In the genomic region with DNA sequence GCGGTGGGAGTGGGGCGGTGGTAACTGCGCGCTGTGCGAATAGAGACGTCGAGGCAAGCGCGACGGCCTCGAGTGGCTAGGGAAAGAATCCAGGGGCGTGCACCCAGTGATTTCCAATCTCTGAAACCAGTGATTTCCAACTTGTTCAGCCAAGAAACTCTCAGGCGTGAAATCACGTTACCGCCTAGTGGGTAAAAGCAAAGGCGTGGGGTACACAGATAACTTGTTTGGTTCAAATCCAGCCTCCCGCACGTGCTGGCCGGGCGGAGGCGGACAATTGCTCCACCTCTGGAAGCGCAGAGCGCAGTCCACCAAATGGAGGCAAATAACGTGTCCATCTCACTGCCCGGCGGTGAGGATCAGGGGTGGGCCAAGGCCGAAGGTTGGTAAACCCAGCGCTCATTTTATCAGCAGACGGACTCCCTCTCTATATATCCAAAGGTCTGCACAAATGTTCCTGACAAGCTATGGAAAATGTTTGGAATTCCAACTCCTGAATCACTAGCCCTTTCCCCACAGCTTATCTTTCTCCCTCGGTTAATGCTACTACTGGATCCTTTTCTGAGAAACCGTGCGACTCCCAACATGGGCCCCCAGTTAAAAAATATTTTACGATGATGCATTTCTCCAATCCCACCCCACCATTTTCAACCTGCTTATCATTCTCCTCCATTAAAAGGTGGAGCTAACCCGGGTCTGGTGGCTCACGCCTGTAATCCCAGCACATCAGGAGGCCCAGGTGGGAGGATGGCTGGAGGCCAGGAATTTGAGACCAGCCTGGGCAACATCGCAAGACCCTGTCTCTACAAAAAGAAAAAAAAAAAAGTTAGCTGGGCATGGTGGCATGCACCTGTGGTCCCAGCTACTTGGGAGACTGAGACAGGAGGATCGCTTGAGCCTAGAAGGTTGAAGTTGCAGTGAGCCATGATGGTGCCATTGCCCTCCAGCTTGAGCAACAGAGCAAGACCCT, we compare ENCODE assay signal across 8 cellular contexts. TPM values are rescaled to one million over a fixed set of nuclear protein-coding genes. Genes with fewer than 3 reads are reported as not detected.
DNase-seq lines count a peak whose midpoint lies in the region; ATAC-seq and TF ChIP-seq lines count a peak whose summit lies in the region.

No MANE protein-coding gene starts in this region.

- no peak for ATAC-seq in activated CD4-positive, alpha-beta T cell treated with anti-CD3 and anti-CD28 coated beads for 36 hours
- ATAC-seq in left cardiac atrium = peak; percentile 32 to 65

- no peaks in the 10 kb centered on the region for H3K9me3 Mint-ChIP-seq in activated CD4-positive, alpha-beta T cell treated with anti-CD3 and anti-CD28 coated beads for 36 hours (ENCODE audit: low read depth)
- no peaks in the 10 kb centered on the region for H3K9me3 Mint-ChIP-seq in activated T-helper 2 cell treated with anti-CD3 and anti-CD28 coated beads, Interferon-gamma antibody, Interleukin-2, Interleukin-4, amounts not matched to agents 10 μg/mL and 5 μg/mL and 100 μg/mL, durations not matched to agents 14 hours and 24 hours and 36 hours

- peak overlapping the region; percentile 100 for H3K4me3 Mint-ChIP-seq in activated CD4-positive, alpha-beta T cell treated with anti-CD3 and anti-CD28 coated beads for 36 hours
- H3K4me3 Mint-ChIP-seq in activated T-helper 2 cell treated with anti-CD3 and anti-CD28 coated beads, Interferon-gamma antibody, Interleukin-2, Interleukin-4, amounts not matched to agents 10 μg/mL and 5 μg/mL and 100 μg/mL, durations not matched to agents 14 hours and 24 hours and 36 hours (ENCODE audit: low read depth) = peak overlapping the region; percentile 95

- POLR2A ChIA-PET in activated CD4-positive, alpha-beta T cell treated with anti-CD3 and anti-CD28 coated beads for 36 hours (lab: Charles Lee) = interaction anchor here (0.6 kb wide), 1 partner anchor 52 kb away, joined by 3 read pairs; no protein-coding TSS in a partner anchor

- TF ChIP-seq CTCF in retinal pigment epithelial cell (conservative IDR thresholded peaks at IDR 0.05; ENCODE audit: low read depth, low read length) = no peak

- H3K27ac Mint-ChIP-seq in activated CD4-positive, alpha-beta T cell treated with anti-CD3 and anti-CD28 coated beads for 36 hours = peak overlapping the region; percentile 90
- peak overlapping the region; percentile 95 for H3K27ac Mint-ChIP-seq in activated T-helper 2 cell treated with anti-CD3 and anti-CD28 coated beads, Interferon-gamma antibody, Interleukin-2, Interleukin-4, amounts not matched to agents 10 μg/mL and 5 μg/mL and 100 μg/mL, durations not matched to agents 14 hours and 24 hours and 36 hours

- CTCF ChIA-PET in activated CD4-positive, alpha-beta T cell treated with anti-CD3 and anti-CD28 coated beads for 36 hours (lab: Charles Lee) = interaction anchor here (0.8 to 1.4 kb wide), 5 partner anchors 15 to 175 kb away, joined by 3 to 6 read pairs (median 4); no protein-coding TSS in a partner anchor

- intact Hi-C loops in activated CD4-positive, alpha-beta T cell treated with anti-CD3 and anti-CD28 coated beads for 36 hours (cut with DNase I, micrococcal nuclease) = loop anchor here in 1 of 2 experiments (1.0 to 5.0 kb wide), 3 partner anchors 9 to 207 kb away; partner anchors contain the start of genes C9orf78, GPR107 and USP20
- intact Hi-C loops in activated T-helper 2 cell treated with anti-CD3 and anti-CD28 coated beads, Interferon-gamma antibody, Interleukin-2, Interleukin-4, amounts not matched to agents 10 μg/mL and 5 μg/mL and 100 μg/mL, durations not matched to agents 14 hours and 24 hours and 36 hours (cut with micrococcal nuclease) = loop anchor here (1.0 to 5.0 kb wide), 4 partner anchors 9 to 207 kb away; partner anchors contain the start of genes C9orf78, GPR107 and USP20
- intact Hi-C loops in left cardiac atrium (cut with DNase I) = loop anchor here in 1 of 2 donors (5.0 kb wide), 1 partner anchor 157 kb away; no protein-coding TSS in a partner anchor

- H3K36me3 Mint-ChIP-seq in activated CD4-positive, alpha-beta T cell treated with anti-CD3 and anti-CD28 coated beads for 36 hours (ENCODE audit: low read depth) = peaks cover 31% of the 10 kb centered on the region
- peaks cover 33% of the 10 kb centered on the region for H3K36me3 Mint-ChIP-seq in activated T-helper 2 cell treated with anti-CD3 and anti-CD28 coated beads, Interferon-gamma antibody, Interleukin-2, Interleukin-4, amounts not matched to agents 10 μg/mL and 5 μg/mL and 100 μg/mL, durations not matched to agents 14 hours and 24 hours and 36 hours (ENCODE audit: low read depth)

- DNase-seq in activated CD4-positive, alpha-beta T cell treated with anti-CD3 and anti-CD28 coated beads for 36 hours = no peak
- no peak for DNase-seq in activated CD4-positive, alpha-beta T cell treated with anti-CD3 and anti-CD28 coated beads, Interleukin-2, amount 50 U/mL, for 4 hours
- DNase-seq in activated T-helper 2 cell treated with anti-CD3 and anti-CD28 coated beads, Interferon-gamma antibody, Interleukin-2, Interleukin-4, amounts not matched to agents 10 μg/mL and 5 μg/mL and 100 μg/mL, durations not matched to agents 14 hours and 24 hours and 36 hours (ENCODE audit: low spot score) = no peak
- DNase-seq in left cardiac atrium = peak; percentile 72
- DNase-seq in retinal pigment epithelial cell (ENCODE audit: low read depth) = no peak
- DNase-seq in iPS-NIHi11 (ENCODE audit: low spot score) = no peak
- no peak for DNase-seq in kidney glomerular epithelial cell (lab: John Stamatoyannopoulos, UW)
- DNase-seq in NCI-H2029 (lab: John Stamatoyannopoulos, UW) = no peak

- peaks cover 29% of the 10 kb centered on the region for H3K4me1 Mint-ChIP-seq in activated CD4-positive, alpha-beta T cell treated with anti-CD3 and anti-CD28 coated beads for 36 hours
- peaks cover 35% of the 10 kb centered on the region for H3K4me1 Mint-ChIP-seq in activated T-helper 2 cell treated with anti-CD3 and anti-CD28 coated beads, Interferon-gamma antibody, Interleukin-2, Interleukin-4, amounts not matched to agents 10 μg/mL and 5 μg/mL and 100 μg/mL, durations not matched to agents 14 hours and 24 hours and 36 hours (ENCODE audit: low read depth)

- H3K4me3 ChIP-seq in retinal pigment epithelial cell (ENCODE audit: low read length) = peak overlapping the region; percentile 57

- no peaks in the 10 kb centered on the region for H3K27me3 Mint-ChIP-seq in activated CD4-positive, alpha-beta T cell treated with anti-CD3 and anti-CD28 coated beads for 36 hours
- no peaks in the 10 kb centered on the region for H3K27me3 Mint-ChIP-seq in activated T-helper 2 cell treated with anti-CD3 and anti-CD28 coated beads, Interferon-gamma antibody, Interleukin-2, Interleukin-4, amounts not matched to agents 10 μg/mL and 5 μg/mL and 100 μg/mL, durations not matched to agents 14 hours and 24 hours and 36 hours (ENCODE audit: low read depth)

RNA-seq across cellular contexts. Expression of gene FNBP1, which starts 0.9 kb away (rescaled TPM):
- total RNA-seq in activated CD4-positive, alpha-beta T cell treated with anti-CD3 and anti-CD28 coated beads for 36 hours = 100 to 1,000 TPM; 254 to 354 TPM
- 358 and 359 TPM in 2 replicates for total RNA-seq in activated T-helper 2 cell treated with anti-CD3 and anti-CD28 coated beads, Interferon-gamma antibody, Interleukin-2, Interleukin-4, amounts not matched to agents 10 μg/mL and 5 μg/mL and 100 μg/mL, durations not matched to agents 14 hours and 24 hours and 36 hours
- 10 to 100 TPM; 27.7 to 29.0 TPM for total RNA-seq in left cardiac atrium

RNA-seq across cellular contexts. Expression of gene GPR107, which starts 9.8 kb away (rescaled TPM):
- 10 to 100 TPM; 17.7 to 19.7 TPM for total RNA-seq in activated CD4-positive, alpha-beta T cell treated with anti-CD3 and anti-CD28 coated beads for 36 hours
- 22.3 and 23.7 TPM in 2 replicates for total RNA-seq in activated T-helper 2 cell treated with anti-CD3 and anti-CD28 coated beads, Interferon-gamma antibody, Interleukin-2, Interleukin-4, amounts not matched to agents 10 μg/mL and 5 μg/mL and 100 μg/mL, durations not matched to agents 14 hours and 24 hours and 36 hours
- total RNA-seq in left cardiac atrium = 10 to 100 TPM; 23.6 to 27.6 TPM

Comparison
In these comparisons a context has a peak if more than half of its experiments do, and no peak if none do; other contexts are left out.
1. RNA of gene FNBP1, which starts 0.9 kb away (total RNA-seq): 358 to 359 TPM in activated T-helper 2 cell treated with anti-CD3 and anti-CD28 coated beads, Interferon-gamma antibody, Interleukin-2, Interleukin-4, amounts not matched to agents 10 μg/mL and 5 μg/mL and 100 μg/mL, durations not matched to agents 14 hours and 24 hours and 36 hours and 254 to 354 TPM in activated CD4-positive, alpha-beta T cell treated with anti-CD3 and anti-CD28 coated beads for 36 hours; 27.7 to 29.0 TPM in left cardiac atrium; every median in the first group is over 4 times any median in the second.